ENCODE assay signal across 16 cellular contexts in the genomic region with DNA sequence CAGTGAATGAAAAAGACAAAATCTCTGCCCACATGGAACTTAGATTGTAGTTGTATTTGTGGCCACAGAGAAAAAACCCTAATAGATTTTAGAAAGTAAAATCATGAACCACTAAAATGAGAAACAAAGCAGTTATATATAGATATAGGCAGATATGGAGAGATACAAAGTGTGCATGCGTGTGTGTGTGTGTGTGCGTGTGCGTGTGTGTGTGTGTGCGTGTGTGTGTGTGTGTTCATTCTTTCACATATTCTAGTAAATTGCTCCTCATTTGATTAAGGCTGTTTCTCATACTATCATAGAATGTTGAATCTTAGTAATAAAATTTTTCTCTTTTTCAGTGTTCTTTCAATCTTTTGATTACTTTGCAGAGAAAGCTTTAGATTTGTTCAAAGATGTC.
"Had no signal": no experiment of that assay in that cellular context is flagged by ENCODE, and none has a peak within 500 bp of the region (broad histone marks: within the 10 kb centered on the region; RNA-seq: fewer than 3 reads in every experiment).

No MANE protein-coding gene starts in this region.

- ATAC-seq: activated CD4-positive, CD25-positive, alpha-beta regulatory T cell treated with anti-CD3 and anti-CD28 coated beads, Interleukin-2, amount 50 U/mL, for 24 hours; activated CD8-positive, alpha-beta T cell treated with anti-CD3 and anti-CD28 coated beads for 36 hours; activated T-cell treated with anti-CD3 and anti-CD28 coated beads, Interleukin-2, amount 50 U/mL, for 4 hours; activated T-helper 17 cell treated with anti-CD3 and anti-CD28 coated beads, Interleukin-2, amount 50 U/mL, for 72 hours; naive thymus-derived CD4-positive, alpha-beta T cell had no signal

- H3K4me1 Mint-ChIP-seq: activated T-helper 17 cell treated with anti-CD3 and anti-CD28 coated beads, Interleukin-2, amount 50 U/mL, for 72 hours had no signal

- DNase-seq: activated CD4-positive, alpha-beta T cell treated with anti-CD3 and anti-CD28 coated beads, Interleukin-2, amount 10 ng/mL, durations not matched to agents 24 days and 14 days; activated CD8-positive, alpha-beta T cell treated with anti-CD3 and anti-CD28 coated beads for 36 hours; activated gamma-delta T cell treated with Interleukin-2 at 50 U/mL for 16 hours; activated naive CD4-positive, alpha-beta T cell treated with anti-CD3 and anti-CD28 coated beads, Interleukin-2, amount 50 U/mL, for 16 hours; activated T-cell treated with anti-CD3 and anti-CD28 coated beads, Interleukin-2, amount 50 U/mL, for 4 hours; amygdala; central memory CD4-positive, alpha-beta T cell; left ventricle myocardium inferior; naive thymus-derived CD4-positive, alpha-beta T cell; occipital lobe; stimulated activated CD4-positive, alpha-beta T cell treated with anti-CD3 and anti-CD28 coated beads, Interleukin-1b, Interleukin-23, amount 100 ng/mL, for 48 hours; stimulated activated naive CD4-positive, alpha-beta T cell had no signal

- H3K4me3 Mint-ChIP-seq: activated CD4-positive, alpha-beta T cell treated with anti-CD3 and anti-CD28 coated beads, Interleukin-2, amount 10 ng/mL, durations not matched to agents 24 days and 14 days; activated CD8-positive, alpha-beta T cell treated with anti-CD3 and anti-CD28 coated beads for 36 hours; activated T-cell treated with anti-CD3 and anti-CD28 coated beads, Interleukin-2, amount 50 U/mL, for 4 hours; activated T-helper 17 cell treated with anti-CD3 and anti-CD28 coated beads, Interleukin-2, amount 50 U/mL, for 72 hours; dendritic cell treated with granulocyte-macrophage colony-stimulating factor and Interleukin-4, amounts not matched to agents 40 ng/mL and 50 ng/mL, for 4 days; naive thymus-derived CD4-positive, alpha-beta T cell; neural progenitor cell had no signal

- H3K9me3 Mint-ChIP-seq: activated CD4-positive, alpha-beta T cell treated with anti-CD3 and anti-CD28 coated beads, Interleukin-2, amount 10 ng/mL, durations not matched to agents 24 days and 14 days; activated CD8-positive, alpha-beta T cell treated with anti-CD3 and anti-CD28 coated beads for 36 hours; activated T-cell treated with anti-CD3 and anti-CD28 coated beads, Interleukin-2, amount 50 U/mL, for 4 hours; activated T-helper 17 cell treated with anti-CD3 and anti-CD28 coated beads, Interleukin-2, amount 50 U/mL, for 72 hours; dendritic cell treated with granulocyte-macrophage colony-stimulating factor and Interleukin-4, amounts not matched to agents 40 ng/mL and 50 ng/mL, for 4 days; naive thymus-derived CD4-positive, alpha-beta T cell; neural progenitor cell had no signal

- H3K27me3 Mint-ChIP-seq: activated CD4-positive, alpha-beta T cell treated with anti-CD3 and anti-CD28 coated beads, Interleukin-2, amount 10 ng/mL, durations not matched to agents 24 days and 14 days; activated CD8-positive, alpha-beta T cell treated with anti-CD3 and anti-CD28 coated beads for 36 hours; activated T-helper 17 cell treated with anti-CD3 and anti-CD28 coated beads, Interleukin-2, amount 50 U/mL, for 72 hours; dendritic cell treated with granulocyte-macrophage colony-stimulating factor and Interleukin-4, amounts not matched to agents 40 ng/mL and 50 ng/mL, for 4 days; naive thymus-derived CD4-positive, alpha-beta T cell had no signal

- H3K27ac Mint-ChIP-seq: neural progenitor cell had no signal
